In the genomic region with DNA sequence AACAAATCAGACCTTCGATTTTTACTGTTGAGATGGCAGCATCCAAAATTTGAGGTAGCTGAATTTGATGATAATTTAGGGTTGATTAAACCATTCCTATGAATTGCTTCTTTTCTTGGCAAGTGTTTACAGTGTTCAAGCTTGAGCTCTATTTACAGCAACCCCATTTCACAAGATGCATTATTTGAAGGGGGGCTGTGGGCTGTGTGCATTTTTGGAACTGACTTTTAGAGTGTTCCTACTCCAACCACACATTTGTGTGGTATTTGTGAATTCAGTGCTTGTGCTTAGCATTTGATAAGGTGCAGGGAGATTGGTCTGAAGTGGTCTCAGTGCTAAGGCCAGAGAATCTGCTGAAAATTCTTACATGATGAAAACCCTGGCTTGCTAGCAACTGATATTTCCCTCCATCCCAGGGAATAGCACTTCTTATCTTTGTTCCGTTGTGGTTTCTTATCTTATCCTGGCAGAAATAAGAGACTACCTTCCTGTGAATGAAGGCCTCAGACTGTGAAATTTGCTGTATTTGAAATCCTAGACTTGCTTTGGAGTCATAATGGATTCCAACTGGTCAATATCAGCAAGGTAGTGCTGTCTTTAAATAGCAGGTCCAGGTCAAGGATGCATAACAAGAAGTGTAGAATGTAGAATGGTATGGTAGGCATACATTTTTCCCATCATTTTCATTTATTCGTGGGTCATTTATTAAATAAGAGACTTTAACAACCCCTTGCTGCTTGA, we compare ENCODE assay signal across 1 cellular context.
TF ChIP-seq lines count a peak whose summit lies in the region.

No MANE protein-coding gene starts in this region.

TF ChIP-seq in K562, 482 proteins besides CTCF, POLR2A, EP300 and RAD21 (continued from another document and continues in another):
- TF ChIP-seq TFAP4 (CRISPR knock-in tag; IDR thresholded peaks at IDR 0.05; ENCODE audit: borderline replicate concordance), result no peak
- TF ChIP-seq EP400 (IDR thresholded peaks at IDR 0.05), result peak; percentile 13; the same call in 1 of the 2 replicates
- TF ChIP-seq GATAD2A (IDR thresholded peaks at IDR 0.05), result peak; percentile 97
- peak; percentile 94 for TF ChIP-seq HDAC2 (IDR thresholded peaks at IDR 0.05)
- peak; percentile 93 for TF ChIP-seq GATAD2B (IDR thresholded peaks at IDR 0.05; ENCODE audit: borderline replicate concordance)
- TF ChIP-seq FOXJ2 (tag; IDR thresholded peaks at IDR 0.05), result peak; percentile 89
- peak in 1 of 2 experiments; percentile 91; a peak in 1 of 4 replicates for TF ChIP-seq ARNT (IDR thresholded peaks at IDR 0.05)
- peak; percentile 80; the same call in 1 of the 2 replicates for TF ChIP-seq MTA1 (IDR thresholded peaks at IDR 0.05; ENCODE audit: borderline replicate concordance)
- TF ChIP-seq, protein P1, sequence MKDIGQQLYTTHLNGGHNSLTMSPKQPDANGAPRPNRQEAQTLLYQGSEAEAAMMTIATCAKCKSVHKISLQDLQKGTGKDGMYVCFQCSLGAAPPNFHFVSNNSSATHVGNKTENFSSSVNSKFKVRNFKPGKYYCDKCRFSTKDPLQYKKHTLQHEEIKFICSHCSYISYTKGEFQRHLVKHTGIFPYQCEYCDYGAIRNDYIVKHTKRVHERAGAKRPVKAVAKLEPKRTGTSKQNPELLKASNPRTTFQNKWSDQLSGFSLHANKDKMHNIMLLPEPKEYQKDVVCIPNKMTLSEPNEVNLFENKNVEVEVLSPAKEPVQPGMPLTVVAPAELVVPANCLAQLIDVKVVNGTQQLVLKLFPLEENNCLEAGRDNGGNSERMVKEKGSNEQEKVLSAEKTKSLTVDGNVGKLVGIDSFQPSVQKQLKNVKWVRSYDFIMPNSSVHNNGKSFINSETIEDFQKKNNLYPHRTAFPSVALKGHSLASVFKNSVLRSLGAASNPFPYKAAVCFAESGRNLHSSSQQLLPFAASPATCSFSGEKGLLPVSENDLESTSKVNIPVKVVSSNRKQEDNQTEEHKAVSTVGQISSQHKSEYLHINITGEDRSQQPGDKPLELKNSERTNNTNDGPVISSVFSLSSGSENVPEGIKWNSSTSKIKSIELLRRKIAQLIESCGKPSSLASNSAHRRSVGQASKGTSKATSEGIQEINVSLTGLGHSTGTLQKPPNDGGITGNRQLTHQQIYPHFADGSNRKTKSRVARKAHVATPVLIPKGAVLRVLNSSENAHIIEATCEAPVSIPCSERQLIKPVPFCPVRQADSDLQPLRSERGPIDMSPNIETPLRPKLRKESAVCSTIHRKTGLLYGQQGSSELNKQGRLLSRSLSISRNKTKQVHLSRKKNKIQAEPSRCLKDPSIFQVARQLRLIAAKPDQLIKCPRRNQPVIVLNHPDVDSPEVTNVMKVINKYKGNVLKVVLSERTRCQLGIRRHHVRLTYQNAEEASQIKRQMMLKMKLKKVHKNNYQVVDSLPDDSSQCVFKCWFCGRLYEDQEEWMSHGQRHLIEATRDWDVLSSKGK (CRISPR knock-in tag; IDR thresholded peaks at IDR 0.05), result no peak
- peak; percentile 91 for TF ChIP-seq GATA2 (CRISPR knock-in tag; IDR thresholded peaks at IDR 0.05)
- no peak for TF ChIP-seq THAP12 (CRISPR knock-in tag; IDR thresholded peaks at IDR 0.05)
- TF ChIP-seq TEAD4 (IDR thresholded peaks at IDR 0.05; ENCODE audit: low read length), result peak; percentile 98
- no peak for TF ChIP-seq TEAD4 (CRISPR knock-in tag; IDR thresholded peaks at IDR 0.05; ENCODE audit: borderline replicate concordance)
- TF ChIP-seq ZNF175 (CRISPR knock-in tag; IDR thresholded peaks at IDR 0.05; ENCODE audit: low read depth), result peak; percentile 52; the same call in 1 of the 2 replicates
- TF ChIP-seq CTBP1 (IDR thresholded peaks at IDR 0.05; ENCODE audit: borderline replicate concordance), result peak; percentile 92
- TF ChIP-seq DMBX1 (CRISPR knock-in tag; IDR thresholded peaks at IDR 0.05; ENCODE audit: borderline replicate concordance), result peak; percentile 74
- no peak for TF ChIP-seq ZBTB40 (IDR thresholded peaks at IDR 0.05)
- no peak for TF ChIP-seq ZBTB40 (CRISPR knock-in tag; IDR thresholded peaks at IDR 0.05)
- TF ChIP-seq PREB (CRISPR knock-in tag; IDR thresholded peaks at IDR 0.05), result no peak
- TF ChIP-seq STAT5A (IDR thresholded peaks at IDR 0.05; ENCODE audit: borderline replicate concordance, low read length), result peak; percentile 89
- TF ChIP-seq ETV5 (CRISPR knock-in tag; IDR thresholded peaks at IDR 0.05; ENCODE audit: low read depth), result 0 out of 2 replicates have a peak, but pooled peaks have one; percentile 71
- TF ChIP-seq STAT5B (CRISPR knock-in tag; IDR thresholded peaks at IDR 0.05), result no peak
- TF ChIP-seq RUNX1 (IDR thresholded peaks at IDR 0.05; ENCODE audit: low read depth), result peak; percentile 80; the same call in 1 of the 2 replicates
- TF ChIP-seq SREBF1 (IDR thresholded peaks at IDR 0.05; ENCODE audit: borderline replicate concordance, low read depth, low read length), result no peak
- TF ChIP-seq LARP7 (IDR thresholded peaks at IDR 0.05), result no peak
- TF ChIP-seq TEAD2 (tag; IDR thresholded peaks at IDR 0.05), result 0 out of 2 replicates have a peak, but pooled peaks have one; percentile 26
- peak; percentile 65; the same call in 1 of the 2 replicates for TF ChIP-seq GTF2E2 (tag; IDR thresholded peaks at IDR 0.05)
- TF ChIP-seq SMARCC2 (IDR thresholded peaks at IDR 0.05; ENCODE audit: low read depth), result peak; percentile 99
- peak; percentile 56 for TF ChIP-seq MEIS2 (IDR thresholded peaks at IDR 0.05; ENCODE audit: partially characterized antibody)
- TF ChIP-seq MYC (IDR thresholded peaks at IDR 0.05; ENCODE audit: low read depth, low read length), result peak; percentile 57
- TF ChIP-seq MYC (CRISPR knock-in tag; IDR thresholded peaks at IDR 0.05; ENCODE audit: borderline replicate concordance, low read depth), result no peak
- TF ChIP-seq ZNF76 (CRISPR knock-in tag; IDR thresholded peaks at IDR 0.05; ENCODE audit: borderline replicate concordance), result peak; percentile 63; the same call in 1 of the 2 replicates
- TF ChIP-seq BRD4 (IDR thresholded peaks at IDR 0.05), result peak; percentile 57; the same call in 1 of the 2 replicates
- TF ChIP-seq ZNF644 (tag; IDR thresholded peaks at IDR 0.05; ENCODE audit: low read depth), result peak; percentile 54; the same call in 1 of the 2 replicates
- TF ChIP-seq MYBL2 (IDR thresholded peaks at IDR 0.05; ENCODE audit: low read depth), result 0 out of 2 replicates have a peak, but pooled peaks have one; percentile 25
- TF ChIP-seq MYBL2 (CRISPR knock-in tag; IDR thresholded peaks at IDR 0.05; ENCODE audit: borderline replicate concordance), result no peak
- peak; percentile 43; the same call in 1 of the 2 replicates for TF ChIP-seq L3MBTL2 (IDR thresholded peaks at IDR 0.05)
- no peak for TF ChIP-seq ZNF384 (IDR thresholded peaks at IDR 0.05; ENCODE audit: low read depth, low read length)
- TF ChIP-seq DDX20 (tag; IDR thresholded peaks at IDR 0.05; ENCODE audit: low read depth), result 0 out of 2 replicates have a peak, but pooled peaks have one; percentile 11
